In the genomic region with DNA sequence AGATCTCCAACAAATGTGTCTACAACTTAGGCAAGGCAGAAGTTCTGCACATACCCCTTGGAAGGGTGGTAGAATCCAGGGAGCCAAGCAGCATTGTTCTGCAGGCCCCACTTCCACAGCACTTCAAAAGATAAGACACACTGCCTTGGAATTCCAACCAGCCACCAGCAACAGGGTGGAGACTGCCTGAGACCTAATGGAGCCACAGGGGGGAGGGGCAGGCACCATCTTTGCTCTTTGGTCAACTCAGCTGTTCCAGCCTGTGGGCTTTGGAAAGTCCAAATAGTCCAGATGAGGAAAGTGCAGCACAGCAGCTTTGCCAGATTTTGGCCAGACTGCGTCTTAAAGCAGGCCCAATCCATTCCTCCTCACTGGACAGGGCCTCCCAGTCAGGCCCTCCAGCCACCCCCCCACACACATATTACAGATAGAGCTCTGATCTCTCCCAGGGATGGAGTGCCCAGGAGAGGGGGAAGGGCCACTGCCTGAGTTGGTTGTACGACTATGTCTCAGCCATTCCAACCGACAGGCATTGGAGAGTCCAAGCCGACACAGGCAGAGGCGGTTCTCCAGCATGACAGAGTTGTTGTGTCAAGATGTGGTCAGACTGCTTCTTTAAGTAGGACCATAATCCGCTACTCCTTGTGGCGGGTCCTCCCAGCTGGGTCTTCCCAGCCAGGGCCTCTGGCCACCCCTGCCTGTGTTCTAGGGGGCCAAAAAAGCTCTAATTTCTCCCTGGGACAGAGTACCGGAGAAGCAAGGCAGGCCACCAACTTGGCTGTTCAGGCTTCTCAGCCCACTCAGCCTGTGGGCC, we compare ENCODE assay signal across 21 cellular contexts. TPM values are rescaled to one million over a fixed set of nuclear protein-coding genes. Genes with fewer than 3 reads are reported as not detected.
A peak's percentile ranks its signal among the peaks of the same experiment; 100 is the strongest.
DNase-seq lines count a peak whose midpoint lies in the region; ATAC-seq and TF ChIP-seq lines count a peak whose summit lies in the region.
"Had no signal": no experiment of that assay in that cellular context is flagged by ENCODE, and none has a peak within 500 bp of the region (broad histone marks: within the 10 kb centered on the region; RNA-seq: fewer than 3 reads in every experiment).

No MANE protein-coding gene starts in this region.

- H2AK5ac ChIP-seq in mesenchymal stem cell (ENCODE audit: low read length, severe bottlenecking): no peak overlapping the region

- in situ Hi-C loops in GM23248 (cut with MboI): no loop called here

- H3K18ac ChIP-seq in mesenchymal stem cell (ENCODE audit: low read depth in 1 of 2, low read length in 2 of 2): peak overlapping the region in 1 of 2 experiments; percentile 34

- no peak overlapping the region for H3K14ac ChIP-seq in mesenchymal stem cell (ENCODE audit: low read length in 2 of 2)

- H4K8ac ChIP-seq in mesenchymal stem cell (ENCODE audit: low read length): peak overlapping the region; percentile 19

- H3K23ac ChIP-seq in mesenchymal stem cell (ENCODE audit: low read length in 2 of 2): no peak overlapping the region

- no peak overlapping the region for H3K27ac Mint-ChIP-seq in activated T-helper 1 cell treated with anti-CD3 and anti-CD28 coated beads, Interleukin-12 subunit alpha, Interleukin-12 subunit beta, Interleukin-2, Interleukin-4 antibody, amounts not matched to agents 30 ng/mL and 10 ng/mL and 1 ng/mL, durations not matched to agents 14 hours and 24 hours and 36 hours
- H3K27ac Mint-ChIP-seq: H9 had no signal

- WGBS in GM23248 (ENCODE audit: low coverage in 1 of 2, low lambda C conversion rate in 2 of 2, missing lambda C conversion rate in 2 of 2), 2 experiments: 93 to 97% methylated on average over 8 of the region's 8 CpGs
- 96% methylated on average over 8 of the region's 8 CpGs for WGBS in mesenchymal stem cell
- whole genome bisulfite sequencing in aorta, 2 donors: 94 to 96% methylated on average over 8 of the region's 8 CpGs

- H3K9ac ChIP-seq in GM23248: no peak overlapping the region
- H3K9ac ChIP-seq in mesenchymal stem cell (ENCODE audit: low read length): no peak overlapping the region
- H3K9ac ChIP-seq: SK-N-SH had no signal

- H3K4me3 ChIP-seq in GM23248 (no peak overlapping the region), mesenchymal stem cell (ENCODE audit: insufficient read depth in 1 of 2, low read depth in 1 of 2, low read length in 2 of 2) (no peak overlapping the region), dorsolateral prefrontal cortex (no peak overlapping the region), aorta (ENCODE audit: low read length in 2 of 2) (no peak overlapping the region)
- H3K4me3 ChIP-seq: MG63 had no signal

- H2AFZ ChIP-seq in GM23248 (peak overlapping the region; percentile 25; the same call in 1 of the 2 replicates), mesenchymal stem cell (ENCODE audit: low read depth, low read length) (no peak overlapping the region)

- H2BK120ac ChIP-seq in mesenchymal stem cell (ENCODE audit: low read depth, low read length): no peak overlapping the region

- H3K9me3 ChIP-seq in GM23248 (ENCODE audit: low read depth) (no peaks in the 10 kb centered on the region), mesenchymal stem cell (ENCODE audit: control insufficient read depth, low read length) (peaks cover 14% of the 10 kb centered on the region), aorta (ENCODE audit: control insufficient read depth, low read length) (no peaks in the 10 kb centered on the region)
- H3K9me3 ChIP-seq: MG63 had no signal

- no peaks in the 10 kb centered on the region for H4K20me1 ChIP-seq in GM23248 (ENCODE audit: insufficient read depth)

- H2BK12ac ChIP-seq in mesenchymal stem cell (ENCODE audit: low read length in 2 of 2): no peak overlapping the region

- H3K79me2 ChIP-seq in GM23248 (ENCODE audit: insufficient read depth): no peaks in the 10 kb centered on the region

- H3K79me1 ChIP-seq in mesenchymal stem cell (replicated peaks; ENCODE audit: low read length, poor library complexity, severe bottlenecking): no peaks in the 10 kb centered on the region

- no peak overlapping the region for H3K4me2 ChIP-seq in GM23248 (ENCODE audit: unreplicated experiment)
- H3K4me2 ChIP-seq in mesenchymal stem cell (ENCODE audit: low read length, poor library complexity, severe bottlenecking): no peak overlapping the region
- H3K4me2 ChIP-seq: SK-N-SH had no signal

- H3K27ac ChIP-seq in GM23248 (no peak overlapping the region), mesenchymal stem cell (ENCODE audit: low read length, poor library complexity, severe bottlenecking) (no peak overlapping the region), dorsolateral prefrontal cortex (no peak overlapping the region), aorta (ENCODE audit: low read depth in 1 of 2, low read length in 2 of 2) (no peak overlapping the region)

- H3K4me1 ChIP-seq in GM23248 (ENCODE audit: insufficient read depth) (peaks cover 14% of the 10 kb centered on the region), mesenchymal stem cell (ENCODE audit: control insufficient read depth, insufficient read depth, low read depth, low read length) (no peaks in the 10 kb centered on the region), aorta (ENCODE audit: control insufficient read depth in 1 of 2, insufficient read depth in 2 of 2, low read length in 2 of 2) (no peaks in the 10 kb centered on the region)

- H3F3A ChIP-seq in GM23248 (ENCODE audit: insufficient read depth): no peaks in the 10 kb centered on the region

- H4K91ac ChIP-seq in mesenchymal stem cell (ENCODE audit: low read length): no peak overlapping the region

- peaks cover 5% of the 10 kb centered on the region for H3K4me1 Mint-ChIP-seq in activated T-helper 1 cell treated with anti-CD3 and anti-CD28 coated beads, Interleukin-12 subunit alpha, Interleukin-12 subunit beta, Interleukin-2, Interleukin-4 antibody, amounts not matched to agents 30 ng/mL and 10 ng/mL and 1 ng/mL, durations not matched to agents 14 hours and 24 hours and 36 hours (ENCODE audit: low read depth)
- H3K4me1 Mint-ChIP-seq: H9 had no signal

- H3K27me3 ChIP-seq in GM23248 (replicated peaks; ENCODE audit: insufficient read depth) (no peaks in the 10 kb centered on the region), mesenchymal stem cell (ENCODE audit: control insufficient read depth in 1 of 2, insufficient read depth in 1 of 2, low read length in 2 of 2) (no peaks in the 10 kb centered on the region), dorsolateral prefrontal cortex (no peaks in the 10 kb centered on the region), aorta (ENCODE audit: control insufficient read depth in 1 of 2, insufficient read depth in 2 of 2, low read length in 1 of 2) (no peaks in the 10 kb centered on the region)
- H3K27me3 ChIP-seq: MG63 had no signal

- H3K4me3 Mint-ChIP-seq in activated T-helper 1 cell treated with anti-CD3 and anti-CD28 coated beads, Interleukin-12 subunit alpha, Interleukin-12 subunit beta, Interleukin-2, Interleukin-4 antibody, amounts not matched to agents 30 ng/mL and 10 ng/mL and 1 ng/mL, durations not matched to agents 14 hours and 24 hours and 36 hours: no peak overlapping the region
- H3K4me3 Mint-ChIP-seq: H9 had no signal

- ATAC-seq in aorta (ENCODE audit: low FRiP score): no peak
- ATAC-seq: Right ventricle myocardium inferior had no signal

- intact Hi-C loops in dorsolateral prefrontal cortex (cut with DNase I) (no loop called here), aorta (cut with DNase I) (no loop called here)
- intact Hi-C loops in activated T-helper 1 cell treated with anti-CD3 and anti-CD28 coated beads, Interleukin-12 subunit alpha, Interleukin-12 subunit beta, Interleukin-2, Interleukin-4 antibody, amounts not matched to agents 30 ng/mL and 10 ng/mL and 1 ng/mL, durations not matched to agents 14 hours and 24 hours and 36 hours (cut with micrococcal nuclease): no loop called here

- no peak overlapping the region for H2BK5ac ChIP-seq in mesenchymal stem cell (ENCODE audit: low read depth, low read length, poor library complexity, severe bottlenecking)

- H3K36me3 ChIP-seq in GM23248 (ENCODE audit: low read depth) (no peaks in the 10 kb centered on the region), mesenchymal stem cell (ENCODE audit: control insufficient read depth in 1 of 2, insufficient read depth in 2 of 2, low read depth in 1 of 2, low read length in 2 of 2) (no peaks in the 10 kb centered on the region), aorta (ENCODE audit: control insufficient read depth in 1 of 2, insufficient read depth in 2 of 2, low read length in 1 of 2) (no peaks in the 10 kb centered on the region)
- H3K36me3 ChIP-seq: MG63 had no signal

- H3K9me3 Mint-ChIP-seq in activated T-helper 1 cell treated with anti-CD3 and anti-CD28 coated beads, Interleukin-12 subunit alpha, Interleukin-12 subunit beta, Interleukin-2, Interleukin-4 antibody, amounts not matched to agents 30 ng/mL and 10 ng/mL and 1 ng/mL, durations not matched to agents 14 hours and 24 hours and 36 hours: peaks cover 58% of the 10 kb centered on the region

- peaks cover 6% of the 10 kb centered on the region for H3K27me3 Mint-ChIP-seq in activated T-helper 1 cell treated with anti-CD3 and anti-CD28 coated beads, Interleukin-12 subunit alpha, Interleukin-12 subunit beta, Interleukin-2, Interleukin-4 antibody, amounts not matched to agents 30 ng/mL and 10 ng/mL and 1 ng/mL, durations not matched to agents 14 hours and 24 hours and 36 hours (ENCODE audit: insufficient read depth)

- no peaks in the 10 kb centered on the region for H3K9me2 ChIP-seq in GM23248 (ENCODE audit: insufficient read depth)
- H3K9me2 ChIP-seq: SK-N-SH had no signal

- no peak overlapping the region for H2BK15ac ChIP-seq in mesenchymal stem cell (ENCODE audit: low read depth, poor library complexity, severe bottlenecking)

- DNase-seq in A172 (ENCODE audit: low spot score) (peak; percentile 18), GM23248 (peak; percentile 40), NCI-H226 (peak; percentile 56), mesenchymal stem cell (no peak), dorsolateral prefrontal cortex (no peak), aorta (no peak)
- DNase-seq in activated T-helper 1 cell treated with anti-CD3 and anti-CD28 coated beads, Interleukin-12 subunit alpha, Interleukin-12 subunit beta, Interleukin-2, Interleukin-4 antibody, amounts not matched to agents 30 ng/mL and 10 ng/mL and 1 ng/mL, durations not matched to agents 14 hours and 24 hours and 36 hours (ENCODE audit: low spot score): no peak
- DNase-seq in stimulated activated CD4-positive, alpha-beta T cell treated with anti-CD3 and anti-CD28 coated beads, Interleukin-4, amount 100 ng/mL, for 4 hours: no peak
- DNase-seq: 8988T, AML-193, DMS53, GF-D8, H9, KG1, MG63, NCI-H1092 treated with DMSO at 0.1 percent for 48 hours, NCI-H1694, NCI-H446 treated with DMSO at 0.1 percent for 48 hours, NCI-H774, SK-N-SH had no signal

- H3K36me3 Mint-ChIP-seq in activated T-helper 1 cell treated with anti-CD3 and anti-CD28 coated beads, Interleukin-12 subunit alpha, Interleukin-12 subunit beta, Interleukin-2, Interleukin-4 antibody, amounts not matched to agents 30 ng/mL and 10 ng/mL and 1 ng/mL, durations not matched to agents 14 hours and 24 hours and 36 hours (ENCODE audit: low read depth): peaks cover 21% of the 10 kb centered on the region

- TF ChIP-seq CTCF in dorsolateral prefrontal cortex (IDR thresholded peaks at IDR 0.05 in 54 of 56, conservative IDR thresholded peaks at IDR 0.05 in 2 of 56; ENCODE audit: low read depth in 1 of 56, partially characterized antibody in 56 of 56): no peak

- no peak overlapping the region for H3K4ac ChIP-seq in mesenchymal stem cell (ENCODE audit: low read depth in 1 of 2, low read length in 2 of 2)

RNA-seq across cellular contexts. Expression of gene ANTXR2, which starts 42.5 kb away (rescaled TPM):
- 29.2 and 33.1 TPM in 2 replicates for total RNA-seq in A172 (2014; rRNA removed; shearing (Covaris generic))
- 84.0 and 87.5 TPM in 2 replicates for total RNA-seq in GM23248 (2014; rRNA removed; shearing (Covaris generic))
- polyA plus RNA-seq in GM23248 (2016; fragmentation: Nextera tagmentation; extraction: Ambion mirVana) (74.9 and 77.2 TPM in 2 replicates), aorta (10 to 100 TPM; 16.0 to 18.8 TPM)
- 80.9 TPM for polyA plus RNA-seq in mesenchymal stem cell (2013, experiment 1 of 2)
- 84.2 TPM for polyA plus RNA-seq in mesenchymal stem cell (2013, experiment 2 of 2)
- total RNA-seq in dorsolateral prefrontal cortex (10 to 100 TPM in 23 of 120 experiments, 1 to 10 TPM in 97; 3.0 to 17.1 (median 7.2) TPM), aorta (10 to 100 TPM; 82.6 to 88.0 TPM)
- 24.9 and 29.8 TPM in 2 replicates for total RNA-seq in activated T-helper 1 cell treated with anti-CD3 and anti-CD28 coated beads, Interleukin-12 subunit alpha, Interleukin-12 subunit beta, Interleukin-2, Interleukin-4 antibody, amounts not matched to agents 30 ng/mL and 10 ng/mL and 1 ng/mL, durations not matched to agents 14 hours and 24 hours and 36 hours

Comparison
In these comparisons a context has a peak if more than half of its experiments do, and no peak if none do; other contexts are left out.
1. DNase-seq: peak in A172 (single experiment), GM23248 (single experiment) and NCI-H226 (single experiment); none in mesenchymal stem cell (single experiment), dorsolateral prefrontal cortex (0 of 10), activated T-helper 1 cell treated with anti-CD3 and anti-CD28 coated beads, Interleukin-12 subunit alpha, Interleukin-12 subunit beta, Interleukin-2, Interleukin-4 antibody, amounts not matched to agents 30 ng/mL and 10 ng/mL and 1 ng/mL, durations not matched to agents 14 hours and 24 hours and 36 hours (single experiment), stimulated activated CD4-positive, alpha-beta T cell treated with anti-CD3 and anti-CD28 coated beads, Interleukin-4, amount 100 ng/mL, for 4 hours (0 of 2) and aorta (0 of 2).